In the genomic region with DNA sequence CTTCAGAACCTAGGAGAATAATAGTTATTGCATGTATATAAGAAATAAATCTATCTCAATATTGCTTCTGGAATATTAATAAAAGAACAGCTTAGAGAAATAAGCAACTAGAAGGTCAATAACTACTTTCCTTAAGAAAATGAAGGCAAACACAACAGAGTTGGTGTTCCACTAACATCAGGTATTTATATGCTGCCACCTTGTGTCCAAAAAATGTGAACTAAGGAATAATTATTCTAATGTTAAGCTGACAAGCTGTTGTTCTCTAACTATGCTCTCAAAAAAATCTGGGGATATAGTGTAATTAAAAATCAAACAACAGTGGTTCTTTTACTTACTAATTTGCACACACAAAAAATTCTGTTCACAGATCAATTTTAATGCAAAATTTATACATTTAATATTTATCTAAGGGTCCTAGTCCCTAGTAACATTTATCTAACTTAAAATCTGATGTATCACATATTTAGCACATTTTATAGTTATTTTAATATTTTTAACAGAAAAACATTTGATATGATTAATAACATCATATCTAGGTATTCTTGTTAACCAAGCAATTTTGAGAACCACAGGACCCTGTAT, we compare ENCODE assay signal across 8 cellular contexts. TPM values are rescaled to one million over a fixed set of nuclear protein-coding genes. Genes with fewer than 3 reads are reported as not detected.
DNase-seq lines count a peak whose midpoint lies in the region; ATAC-seq, FAIRE-seq and TF ChIP-seq lines count a peak whose summit lies in the region.

No MANE protein-coding gene starts in this region.

- H3K36me3 Mint-ChIP-seq in stimulated activated memory B cell treated with anti-CD40 and anti-IgM and Interleukin-4, amounts not matched to agents 10 μg/mL and 1 μg/mL and 100 μg/mL, for 72 hours, result peaks cover 8% of the 10 kb centered on the region

- H3K14ac ChIP-seq in H1 (ENCODE audit: insufficient read length), result no peak overlapping the region

- H3K27ac Mint-ChIP-seq in stimulated activated memory B cell treated with anti-CD40 and anti-IgM and Interleukin-4, amounts not matched to agents 10 μg/mL and 1 μg/mL and 100 μg/mL, for 72 hours, result no peak overlapping the region

- no peak overlapping the region for H3K4ac ChIP-seq in H1 (replicated peaks; ENCODE audit: insufficient read length, low read depth, low read length)

- FAIRE-seq in H1 (lab: Jason Lieb, UNC), result no peak

- TF ChIP-seq CTCF in OCI-LY3 (IDR thresholded peaks at IDR 0.05; ENCODE audit: low read depth, low read length) (peak; percentile 79), H1 (IDR thresholded peaks at IDR 0.05; ENCODE audit: control extremely low read depth in 1 of 3, insufficient read depth in 1 of 3, low read depth in 1 of 3, low read length in 3 of 3) (peak in 1 of 3 experiments; percentile 13; a peak in 1 of 4 replicates)

- no peak overlapping the region for H4K91ac ChIP-seq in H1 (replicated peaks; ENCODE audit: insufficient read length, low read length)

- TF ChIP-seq EP300 in H1 (IDR thresholded peaks at IDR 0.05; ENCODE audit: borderline replicate concordance in 1 of 2, low read depth in 2 of 2, low read length in 2 of 2), result no peak

- no peak overlapping the region for H3K18ac ChIP-seq in H1 (ENCODE audit: extremely low read depth, low read length)

- peak; percentile 64 for TF ChIP-seq RAD21 in H1 (IDR thresholded peaks at IDR 0.05 in 1 of 2, conservative IDR thresholded peaks at IDR 0.05 in 1 of 2; ENCODE audit: low read depth in 2 of 2, low read length in 2 of 2)

- no peaks in the 10 kb centered on the region for H3K4me1 ChIP-seq in OCI-LY3 (ENCODE audit: low read length)
- no peaks in the 10 kb centered on the region for H3K4me1 ChIP-seq in H1 (replicated peaks in 1 of 4; ENCODE audit: control insufficient read depth in 3 of 4, insufficient read depth in 4 of 4, low read length in 3 of 4)

- no peak overlapping the region for H2BK5ac ChIP-seq in H1 (ENCODE audit: low read depth, low read length)

- no peak overlapping the region for H2BK15ac ChIP-seq in H1 (ENCODE audit: low read length)

- no peaks in the 10 kb centered on the region for H3K23me2 ChIP-seq in H1 (ENCODE audit: low read depth, low read length)

- H3K27ac ChIP-seq in OCI-LY3 (ENCODE audit: low read length), result no peak overlapping the region
- H3K27ac ChIP-seq in H1 (ENCODE audit: low read depth, low read length), result no peak overlapping the region

- POLR2A ChIA-PET in H1 (lab: Charles Lee; ENCODE audit: partially characterized antibody), result no interaction called here

- TF ChIP-seq POLR2A in H1 (IDR thresholded peaks at IDR 0.05; ENCODE audit: control extremely low read depth in 1 of 2, low read depth in 2 of 2, low read length in 2 of 2), result no peak

- H3K36me3 ChIP-seq in OCI-LY3 (replicated peaks; ENCODE audit: low read depth, low read length) (peaks cover 21% of the 10 kb centered on the region), H1 (ENCODE audit: control insufficient read depth in 2 of 4, insufficient read depth in 4 of 4, low read length in 3 of 4) (peaks cover 0 to 9% (median 0%) of the 10 kb centered on the region in 4 experiments; a peak in 2 of 8 replicates)

- H3K9ac ChIP-seq in OCI-LY3 (ENCODE audit: low read length) (no peak overlapping the region), H1 (replicated peaks in 1 of 4; ENCODE audit: extremely low read depth in 1 of 4, low read depth in 3 of 4, low read length in 3 of 4) (no peak overlapping the region)

- H4K8ac ChIP-seq in H1 (ENCODE audit: extremely low read depth, insufficient read depth, low read length), result no peak overlapping the region

- H3K23ac ChIP-seq in H1 (ENCODE audit: insufficient read length), result no peak overlapping the region

- DNase-seq in Ammon's horn (ENCODE audit: low spot score) (peak; percentile 67), H1 (ENCODE audit: low read depth in 1 of 2, low spot score in 2 of 2) (no peak), myocyte (ENCODE audit: low read depth) (peak; percentile 69)
- no peak for DNase-seq in stimulated activated CD4-positive, alpha-beta T cell treated with anti-CD3 and anti-CD28 coated beads, Interleukin-2, amount 100 ng/mL, for 48 hours

- H2AFZ ChIP-seq in OCI-LY3 (ENCODE audit: low read depth, low read length), result no peak overlapping the region
- no peak overlapping the region for H2AFZ ChIP-seq in H1 (ENCODE audit: low read length)

- H2BK120ac ChIP-seq in H1 (replicated peaks; ENCODE audit: low read depth, low read length), result no peak overlapping the region

- H3K4me3 ChIP-seq in OCI-LY3 (ENCODE audit: low read length) (no peak overlapping the region), H1 (ENCODE audit: extremely low read depth in 1 of 4, insufficient read depth in 2 of 4, low read depth in 3 of 4, low read length in 4 of 4) (no peak overlapping the region)

- H3K27me3 ChIP-seq in OCI-LY3 (ENCODE audit: low read depth, low read length), result no peaks in the 10 kb centered on the region
- H3K27me3 ChIP-seq in H1 (replicated peaks in 1 of 4; ENCODE audit: control insufficient read depth in 3 of 4, extremely low read depth in 1 of 4, insufficient read depth in 3 of 4, low read length in 3 of 4), result no peaks in the 10 kb centered on the region

- H3K56ac ChIP-seq in H1 (replicated peaks; ENCODE audit: insufficient read length, low read depth, low read length), result no peak overlapping the region

- H3K79me2 ChIP-seq in OCI-LY3 (ENCODE audit: low read length) (no peaks in the 10 kb centered on the region), H1 (ENCODE audit: control insufficient read depth in 1 of 2, insufficient read depth in 2 of 2, low read length in 2 of 2) (no peaks in the 10 kb centered on the region)

- H2BK12ac ChIP-seq in H1 (ENCODE audit: low read depth, low read length), result no peak overlapping the region

- H4K20me1 ChIP-seq in OCI-LY3 (ENCODE audit: insufficient read depth, low read length) (no peaks in the 10 kb centered on the region), H1 (replicated peaks in 1 of 2; ENCODE audit: control insufficient read depth in 1 of 2, insufficient read depth in 2 of 2, low read length in 2 of 2) (no peaks in the 10 kb centered on the region)

- no peak overlapping the region for H2BK20ac ChIP-seq in H1 (ENCODE audit: low read length)

- no peaks in the 10 kb centered on the region for H3K4me1 Mint-ChIP-seq in stimulated activated memory B cell treated with anti-CD40 and anti-IgM and Interleukin-4, amounts not matched to agents 10 μg/mL and 1 μg/mL and 100 μg/mL, for 72 hours

- no peaks in the 10 kb centered on the region for H3K27me3 Mint-ChIP-seq in stimulated activated memory B cell treated with anti-CD40 and anti-IgM and Interleukin-4, amounts not matched to agents 10 μg/mL and 1 μg/mL and 100 μg/mL, for 72 hours

- H4K5ac ChIP-seq in H1 (ENCODE audit: insufficient read length, low read depth, low read length), result no peak overlapping the region

- no peak overlapping the region for H2AK5ac ChIP-seq in H1 (ENCODE audit: low read depth, low read length)

- CTCF ChIA-PET in H1 (lab: Charles Lee; ENCODE audit: partially characterized antibody), result interaction anchor here (0.6 to 3.0 kb wide), 24 partner anchors 10 to 545 kb away, joined by 3 to 43 read pairs (median 3); no protein-coding TSS in a partner anchor

- no peaks in the 10 kb centered on the region for H3K79me1 ChIP-seq in H1 (ENCODE audit: low read depth, low read length)

- H3K9me3 Mint-ChIP-seq in stimulated activated memory B cell treated with anti-CD40 and anti-IgM and Interleukin-4, amounts not matched to agents 10 μg/mL and 1 μg/mL and 100 μg/mL, for 72 hours, result no peaks in the 10 kb centered on the region

- no peaks in the 10 kb centered on the region for H3K9me3 ChIP-seq in OCI-LY3 (ENCODE audit: insufficient read depth, low read length)
- H3K9me3 ChIP-seq in H1 (ENCODE audit: insufficient read depth in 2 of 2, low read depth in 1 of 2, low read length in 1 of 2), result no peaks in the 10 kb centered on the region

- no peak overlapping the region for H3K4me3 Mint-ChIP-seq in stimulated activated memory B cell treated with anti-CD40 and anti-IgM and Interleukin-4, amounts not matched to agents 10 μg/mL and 1 μg/mL and 100 μg/mL, for 72 hours

- H3K4me2 ChIP-seq in OCI-LY3 (ENCODE audit: low read length) (no peak overlapping the region), H1 (ENCODE audit: insufficient read depth in 1 of 2, low read depth in 2 of 2, low read length in 2 of 2) (no peak overlapping the region)

- peak; percentile 71 for ATAC-seq in GM18858 (IDR thresholded peaks at IDR 0.05; ENCODE audit: unreplicated experiment)
- peak; percentile 82 for ATAC-seq in HG03571 (IDR thresholded peaks at IDR 0.05; ENCODE audit: unreplicated experiment)
- no peak for ATAC-seq in stimulated activated memory B cell treated with anti-CD40 and anti-IgM and Interleukin-4, amounts not matched to agents 10 μg/mL and 1 μg/mL and 100 μg/mL, for 72 hours

TF ChIP-seq in H1, 55 proteins besides CTCF, POLR2A, EP300 and RAD21 (continues in another document):
- TF ChIP-seq SIX5 (IDR thresholded peaks at IDR 0.05; ENCODE audit: low read depth, low read length), result no peak
- no peak for TF ChIP-seq ZNF274 (IDR thresholded peaks at IDR 0.05; ENCODE audit: borderline replicate concordance, extremely low read depth, low read length)
- TF ChIP-seq RBBP5 (IDR thresholded peaks at IDR 0.05; ENCODE audit: borderline replicate concordance, low read depth, low read length), result no peak
- TF ChIP-seq MAFK (IDR thresholded peaks at IDR 0.05; ENCODE audit: low read depth, low read length), result no peak
- TF ChIP-seq CEBPB (IDR thresholded peaks at IDR 0.05; ENCODE audit: low read depth, low read length), result no peak

RNA-seq across cellular contexts. Expression of gene UCHL5, which starts 39.6 kb away (rescaled TPM):
- total RNA-seq in H1 (2021; fragmentation: NEBNext Ultra II Directional; extraction: Animal tissue kit (Norgen Biotek cat#: 25700)), result 34.4 and 40.0 TPM in 2 replicates
- 6.2 and 12.0 TPM in 2 replicates for polyA plus RNA-seq in H1 (2011; rRNA removed)
- 20.9 TPM for polyA plus RNA-seq in H1 (2011; cell fraction: cytosol; rRNA removed)
- 8.6 TPM for polyA plus RNA-seq in H1 (2011; cell fraction: nucleus; rRNA removed)
- polyA plus RNA-seq in H1 (2012, experiment 1 of 2), result 22.9 to 36.8 TPM (median 24.6 TPM) in 4 replicates
- 5.2 TPM for polyA plus RNA-seq in H1 (2012, experiment 2 of 2)
- polyA plus RNA-seq in H1 (2013, experiment 1 of 2), result 34.0 TPM
- 32.8 TPM for polyA plus RNA-seq in H1 (2013, experiment 2 of 2)
- 16.0 and 16.3 TPM in 2 replicates for polyA minus RNA-seq in H1 (2011; rRNA and poly(A)+ RNA removed)
- polyA minus RNA-seq in H1 (2011; cell fraction: cytosol; rRNA and poly(A)+ RNA removed), result 18.9 TPM
- 38.1 TPM for polyA minus RNA-seq in H1 (2011; cell fraction: nucleus; rRNA and poly(A)+ RNA removed)
- total RNA-seq in myocyte, result 37.4 and 48.3 TPM in 2 replicates
- polyA plus RNA-seq in myocyte (2012), result 16.2 TPM

RNA-seq across cellular contexts. Expression of gene RO60, which starts 39.9 kb away (rescaled TPM):
- 88.0 and 103 TPM in 2 replicates for total RNA-seq in H1 (2021; fragmentation: NEBNext Ultra II Directional; extraction: Animal tissue kit (Norgen Biotek cat#: 25700))
- 11.8 and 13.6 TPM in 2 replicates for polyA plus RNA-seq in H1 (2011; rRNA removed)
- polyA plus RNA-seq in H1 (2011; cell fraction: cytosol; rRNA removed), result 11.4 TPM
- 29.8 TPM for polyA plus RNA-seq in H1 (2011; cell fraction: nucleus; rRNA removed)
- 14.7 to 21.1 TPM (median 18.3 TPM) in 4 replicates for polyA plus RNA-seq in H1 (2012, experiment 1 of 2)
- 1.2 TPM for polyA plus RNA-seq in H1 (2012, experiment 2 of 2)
- 42.7 TPM for polyA plus RNA-seq in H1 (2013, experiment 1 of 2)
- polyA plus RNA-seq in H1 (2013, experiment 2 of 2), result 36.0 TPM
- polyA minus RNA-seq in H1 (2011; rRNA and poly(A)+ RNA removed), result 141 and 173 TPM in 2 replicates
- polyA minus RNA-seq in H1 (2011; cell fraction: cytosol; rRNA and poly(A)+ RNA removed), result 67.7 TPM
- 188 TPM for polyA minus RNA-seq in H1 (2011; cell fraction: nucleus; rRNA and poly(A)+ RNA removed)
- 82.5 and 98.1 TPM in 2 replicates for total RNA-seq in myocyte
- polyA plus RNA-seq in myocyte (2012), result 12.0 TPM

Comparison
In these comparisons a context has a peak if more than half of its experiments do, and no peak if none do; other contexts are left out.
1. DNase-seq: peak in Ammon's horn (single experiment) and myocyte (single experiment); none in H1 (0 of 2) and stimulated activated CD4-positive, alpha-beta T cell treated with anti-CD3 and anti-CD28 coated beads, Interleukin-2, amount 100 ng/mL, for 48 hours (0 of 2).